In the genomic region with DNA sequence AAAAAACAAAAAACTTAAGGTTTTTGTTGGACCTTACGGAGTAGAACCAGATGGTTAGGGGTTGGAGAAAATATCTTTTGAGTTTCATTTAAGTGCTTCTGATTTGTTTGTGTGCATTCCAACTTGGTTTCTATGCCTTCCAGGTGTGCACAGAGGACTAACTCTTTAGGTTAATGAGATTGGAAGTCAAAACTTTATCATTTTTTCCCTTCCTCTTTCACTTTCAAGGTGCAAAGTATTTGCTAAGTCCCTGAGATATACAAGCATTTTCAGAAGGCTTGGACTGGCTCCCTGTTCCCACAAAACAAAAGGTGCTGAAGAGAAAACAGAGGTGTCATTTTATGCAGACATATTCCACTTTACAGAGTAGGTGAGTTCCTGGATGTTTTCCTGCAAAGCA, we compare ENCODE assay signal across 31 cellular contexts. TPM values are rescaled to one million over a fixed set of nuclear protein-coding genes. Genes with fewer than 3 reads are reported as not detected.
"Had no signal": no experiment of that assay in that cellular context is flagged by ENCODE, and none has a peak within 500 bp of the region (broad histone marks: within the 10 kb centered on the region; RNA-seq: fewer than 3 reads in every experiment).

No MANE protein-coding gene starts in this region.

- H3K9me3 ChIP-seq: esophagus squamous epithelium, gastrocnemius medialis, ovary, sigmoid colon, upper lobe of right lung had no signal

- H3K4me3 ChIP-seq: esophagus squamous epithelium, gastrocnemius medialis, ovary, sigmoid colon, smooth muscle cell, upper lobe of right lung had no signal

- H3K27me3 ChIP-seq: esophagus squamous epithelium, gastrocnemius medialis, ovary, sigmoid colon, upper lobe of right lung had no signal

- ATAC-seq: activated CD8-positive, alpha-beta T cell treated with anti-CD3 and anti-CD28 coated beads for 36 hours; activated T-cell treated with anti-CD3 and anti-CD28 coated beads, Interleukin-2, amount 50 U/mL, for 4 hours; activated T-helper 17 cell treated with anti-CD3 and anti-CD28 coated beads, Interleukin-2, amount 50 U/mL, for 72 hours; gastrocnemius medialis; stimulated activated memory B cell treated with anti-CD40 and anti-IgM and Interleukin-4, amounts not matched to agents 10 μg/mL and 1 μg/mL and 100 μg/mL, for 72 hours; stimulated activated naive CD8-positive, alpha-beta T cell treated with anti-CD3 and anti-CD28 coated beads, Interleukin-15, amount 100 ng/mL, for 72 hours; upper lobe of right lung had no signal

- H3K27ac ChIP-seq: epithelial cell of prostate, esophagus squamous epithelium, gastrocnemius medialis, ovary, sigmoid colon, upper lobe of right lung had no signal

- H3K4me2 ChIP-seq: smooth muscle cell had no signal

- H3K36me3 ChIP-seq: esophagus squamous epithelium, gastrocnemius medialis, ovary, upper lobe of right lung had no signal

- DNase-seq: activated B cell treated with CpG ODN at 0.5 μM for 24 hours; activated CD4-positive, alpha-beta T cell treated with anti-CD3 and anti-CD28 coated beads, Interleukin-2, amount 50 U/mL, for 1 hour; activated CD8-positive, alpha-beta T cell treated with anti-CD3 and anti-CD28 coated beads for 36 hours; activated gamma-delta T cell treated with Interleukin-2 at 50 U/mL for 16 hours; activated naive CD4-positive, alpha-beta T cell treated with anti-CD3 and anti-CD28 coated beads, Interleukin-2, amount 50 U/mL, for 16 hours; activated T-cell treated with anti-CD3 and anti-CD28 coated beads, Interleukin-2, amount 50 U/mL, for 4 hours; amniotic stem cell; caudate nucleus; cortex of kidney; esophagus squamous epithelium; gastrocnemius medialis; glutamatergic neuron; islet precursor cell; naive B cell; ovary; retina; sigmoid colon; stimulated activated CD4-positive, alpha-beta T cell treated with anti-CD3 and anti-CD28 coated beads, Interleukin-1b, Interleukin-23, amount 100 ng/mL, for 48 hours; stimulated activated CD4-positive, alpha-beta T cell treated with anti-CD3 and anti-CD28 coated beads, Interleukin-4, amount 100 ng/mL, for 4 hours; stimulated activated CD8-positive, alpha-beta memory T cell treated with anti-CD3 and anti-CD28 coated beads, Interleukin-4, amount 100 ng/mL, for 48 hours; stimulated activated naive CD8-positive, alpha-beta T cell treated with anti-CD3 and anti-CD28 coated beads, Interleukin-15, amount 100 ng/mL, for 72 hours; upper lobe of right lung had no signal

- H3K4me1 ChIP-seq: esophagus squamous epithelium, gastrocnemius medialis, sigmoid colon, upper lobe of right lung had no signal

RNA-seq across cellular contexts. Expression of gene CER1, which starts 30.3 kb away (rescaled TPM):
- total RNA-seq: activated B cell treated with CpG ODN at 0.5 μM for 24 hours; activated CD8-positive, alpha-beta T cell treated with anti-CD3 and anti-CD28 coated beads for 36 hours; activated T-cell treated with anti-CD3 and anti-CD28 coated beads, Interleukin-2, amount 50 U/mL, for 4 hours; activated T-helper 17 cell treated with anti-CD3 and anti-CD28 coated beads, Interleukin-2, amount 50 U/mL, for 72 hours; chondrocyte; esophagus squamous epithelium; gastrocnemius medialis; left ventricle myocardium superior; lung microvascular endothelial cell; ovary; progenitor cell of endocrine pancreas; upper lobe of right lung had no signal
- polyA plus RNA-seq: neural cell, ovary, sigmoid colon, smooth muscle cell had no signal
